1 cellular context compared by ENCODE assay signal in genomic region chr5:53560506-53561191, GRCh38.
TF ChIP-seq lines count a peak whose summit lies in the region.

Gene NDUFS4, plus strand, starts transcription at chr5:53560639. Its CDS starts 24 bp downstream, at chr5:53560663.

TF ChIP-seq in HepG2, 621 proteins besides CTCF, POLR2A, EP300 and RAD21 (continued from another document and continues in another):
- TF ChIP-seq ARID4A (CRISPR knock-in tag; IDR thresholded peaks at IDR 0.05; ENCODE audit: borderline replicate concordance): peak; percentile 71; the same call in 1 of the 2 replicates
- TF ChIP-seq XBP1 (CRISPR knock-in tag; IDR thresholded peaks at IDR 0.05): no peak; the same call in 1 of the 2 replicates
- peak; percentile 40; the same call in 1 of the 2 replicates for TF ChIP-seq PATZ1 (CRISPR knock-in tag; IDR thresholded peaks at IDR 0.05)
- no peak for TF ChIP-seq ZNF746 (CRISPR knock-in tag; IDR thresholded peaks at IDR 0.05)
- no peak for TF ChIP-seq CBX1 (IDR thresholded peaks at IDR 0.05; ENCODE audit: low read depth)
- peak; percentile 82; the same call in 1 of the 2 replicates for TF ChIP-seq ZHX2 (IDR thresholded peaks at IDR 0.05; ENCODE audit: low read depth)
- TF ChIP-seq ZHX2 (CRISPR knock-in tag; IDR thresholded peaks at IDR 0.05; ENCODE audit: borderline replicate concordance): no peak
- no peak for TF ChIP-seq AGO2 (optimal IDR thresholded peaks at IDR 0.05; ENCODE audit: low read depth, low read length)
- 0 out of 2 replicates have a peak, but pooled peaks have one; percentile 26 for TF ChIP-seq TFE3 (CRISPR knock-in tag; IDR thresholded peaks at IDR 0.05)
- no peak for TF ChIP-seq WIZ (CRISPR knock-in tag; IDR thresholded peaks at IDR 0.05)
- TF ChIP-seq CBX5 (CRISPR knock-in tag; IDR thresholded peaks at IDR 0.05; ENCODE audit: borderline replicate concordance): peak; percentile 83; the same call in 1 of the 2 replicates
- no peak for TF ChIP-seq CENPBD1 (CRISPR knock-in tag; IDR thresholded peaks at IDR 0.05; ENCODE audit: borderline replicate concordance, low read depth)
- no peak for TF ChIP-seq THYN1 (CRISPR knock-in tag; IDR thresholded peaks at IDR 0.05; ENCODE audit: borderline replicate concordance, low read depth)
- TF ChIP-seq JUND (CRISPR knock-in tag; IDR thresholded peaks at IDR 0.05): 0 out of 2 replicates have a peak, but pooled peaks have one; percentile 24
- TF ChIP-seq ZNF142 (CRISPR knock-in tag; IDR thresholded peaks at IDR 0.05): peak; percentile 83
- TF ChIP-seq NCOR1 (IDR thresholded peaks at IDR 0.05; ENCODE audit: borderline replicate concordance, low read length): no peak; the same call in 1 of the 2 replicates
- peak; percentile 58; the same call in 1 of the 2 replicates for TF ChIP-seq ARNTL (CRISPR knock-in tag; IDR thresholded peaks at IDR 0.05)
- peak; percentile 97 for TF ChIP-seq YY1 (IDR thresholded peaks at IDR 0.05; ENCODE audit: insufficient read depth, insufficient replicate concordance, low read depth, low read length)
- no peak for TF ChIP-seq ZNF235 (CRISPR knock-in tag; IDR thresholded peaks at IDR 0.05; ENCODE audit: borderline replicate concordance)
- TF ChIP-seq GPBP1L1 (CRISPR knock-in tag; IDR thresholded peaks at IDR 0.05): no peak
- TF ChIP-seq ZBTB33 (CRISPR knock-in tag; IDR thresholded peaks at IDR 0.05): peak; percentile 64
- TF ChIP-seq MBD4 (IDR thresholded peaks at IDR 0.05; ENCODE audit: borderline replicate concordance, low read length): no peak
- 0 out of 2 replicates have a peak, but pooled peaks have one; percentile 72 for TF ChIP-seq ZSCAN20 (CRISPR knock-in tag; IDR thresholded peaks at IDR 0.05; ENCODE audit: borderline replicate concordance)
- TF ChIP-seq HOXA7 (CRISPR knock-in tag; IDR thresholded peaks at IDR 0.05): no peak
- no peak for TF ChIP-seq EEA1 (CRISPR knock-in tag; IDR thresholded peaks at IDR 0.05; ENCODE audit: borderline replicate concordance)
